Comparison of ENCODE assay signal across 24 cellular contexts in the genomic region with DNA sequence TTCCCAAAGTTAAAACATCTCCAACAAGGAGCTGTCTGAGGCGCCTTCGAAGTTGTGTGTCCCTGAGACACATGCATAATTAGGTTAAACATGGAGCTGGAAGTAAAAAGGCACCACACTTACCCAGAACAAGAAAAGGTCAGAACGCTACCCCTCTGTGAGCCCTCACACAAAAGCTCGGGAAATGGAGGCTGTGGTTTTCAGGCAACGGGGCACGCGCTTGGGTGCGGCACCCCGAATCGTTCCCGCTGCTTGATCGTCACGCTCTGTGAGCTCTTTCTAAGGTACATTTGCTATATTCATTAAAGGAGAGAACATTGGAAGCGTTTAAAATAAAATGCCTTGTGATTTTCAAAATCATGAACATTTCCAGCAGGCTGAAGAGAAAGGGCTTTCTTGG. TPM values are rescaled to one million over a fixed set of nuclear protein-coding genes. Genes with fewer than 3 reads are reported as not detected.
"Had no signal": no experiment of that assay in that cellular context is flagged by ENCODE, and none has a peak within 500 bp of the region (broad histone marks: within the 10 kb centered on the region; RNA-seq: fewer than 3 reads in every experiment).

No MANE protein-coding gene starts in this region.

- H3K4me1 ChIP-seq: lower lobe of right lung, tibial artery had no signal

- ATAC-seq: activated T-helper 17 cell treated with anti-CD3 and anti-CD28 coated beads, Interleukin-2, amount 50 U/mL, for 72 hours; lower lobe of right lung had no signal

- H3K27me3 ChIP-seq: esophagus muscularis mucosa, tibial artery had no signal

- H3K4me3 ChIP-seq: esophagus muscularis mucosa, lower lobe of right lung, tibial artery had no signal

- H3K36me3 ChIP-seq: brain microvascular endothelial cell, esophagus muscularis mucosa, lower lobe of right lung, tibial artery had no signal

- H3K27ac ChIP-seq: brain microvascular endothelial cell, esophagus muscularis mucosa, lower lobe of right lung, tibial artery had no signal

- H3K9me3 ChIP-seq: esophagus muscularis mucosa, lower lobe of right lung had no signal

- DNase-seq: activated B cell treated with CpG ODN at 0.5 μM for 24 hours; activated CD4-positive, alpha-beta memory T cell treated with anti-CD3 and anti-CD28 coated beads, Interleukin-2, amount 10 ng/mL, durations not matched to agents 7 days and 5 days; activated CD4-positive, alpha-beta T cell treated with anti-CD3 and anti-CD28 coated beads for 48 hours; activated naive CD4-positive, alpha-beta T cell treated with Interleukin-2 at 50 U/mL for 16 hours; activated naive CD8-positive, alpha-beta T cell treated with anti-CD3 and anti-CD28 coated beads, Interleukin-2, amount 10 ng/mL, durations not matched to agents 7 days and 5 days; activated T-cell treated with anti-CD3 and anti-CD28 coated beads, Interleukin-2, amount 50 U/mL, for 1 hour; brain microvascular endothelial cell; cerebellar nuclear complex; effector memory CD4-positive, alpha-beta T cell; lower lobe of right lung; nephron progenitor cell; stimulated activated CD4-positive, alpha-beta T cell treated with anti-CD3 and anti-CD28 coated beads, Interleukin-12 subunit alpha, Interleukin-12 subunit beta, amount 100 ng/mL, for 4 hours; stimulated activated CD4-positive, alpha-beta T cell treated with anti-CD3 and anti-CD28 coated beads, Interleukin-2, amount 100 ng/mL, for 24 hours; stimulated activated naive CD4-positive, alpha-beta T cell treated with Interleukin-2 at 50 U/mL for 16 hours; T-helper 1 cell; T-helper 9 cell; tibial artery had no signal

- FAIRE-seq: endothelial cell of umbilical vein, islet of Langerhans had no signal

RNA-seq across cellular contexts. Expression of a gene that starts 12.5 kb away (rescaled TPM):
- total RNA-seq: activated B cell treated with CpG ODN at 0.5 μM for 24 hours; activated T-helper 17 cell treated with anti-CD3 and anti-CD28 coated beads, Interleukin-2, amount 50 U/mL, for 72 hours; endothelial cell of umbilical vein; myocyte; omental fat pad; posterior vena cava had no signal
- polyA plus RNA-seq: endothelial cell of umbilical vein had no signal
